Comparison of ENCODE assay signal across 31 cellular contexts in genomic region chr1:224157316-224157715, GRCh38.
"Had no signal": no experiment of that assay in that cellular context is flagged by ENCODE, and none has a peak within 500 bp of the region (broad histone marks: within the 10 kb centered on the region; RNA-seq: fewer than 3 reads in every experiment).

No MANE protein-coding gene starts in this region.

- H3K27ac ChIP-seq: brain microvascular endothelial cell, esophagus squamous epithelium, gastroesophageal sphincter, heart right ventricle had no signal

- DNase-seq: activated CD4-positive, alpha-beta memory T cell treated with anti-CD3 and anti-CD28 coated beads, Interleukin-2, amount 10 ng/mL, durations not matched to agents 7 days and 5 days; activated CD4-positive, alpha-beta T cell treated with anti-CD3 and anti-CD28 coated beads for 1 hour; activated CD4-positive, alpha-beta T cell treated with anti-CD3 and anti-CD28 coated beads for 4 hours; activated CD4-positive, alpha-beta T cell treated with anti-CD3 and anti-CD28 coated beads, Interleukin-2, amount 10 ng/mL, durations not matched to agents 7 days and 5 days; activated CD4-positive, alpha-beta T cell treated with anti-CD3 and anti-CD28 coated beads, Interleukin-2, amount 50 U/mL, for 4 hours; activated CD8-positive, alpha-beta memory T cell treated with anti-CD3 and anti-CD28 coated beads, Interleukin-2, amount 50 U/mL, for 48 hours; activated effector memory CD4-positive, alpha-beta T cell treated with Interleukin-2 at 50 U/mL for 16 hours; activated gamma-delta T cell treated with Interleukin-2 at 50 U/mL for 16 hours; activated naive CD4-positive, alpha-beta T cell treated with anti-CD3 and anti-CD28 coated beads, Interleukin-2, amount 50 U/mL, for 16 hours; activated naive CD4-positive, alpha-beta T cell treated with Interleukin-2 at 50 U/mL for 16 hours; activated T-cell treated with anti-CD3 and anti-CD28 coated beads for 4 hours; activated T-cell treated with anti-CD3 and anti-CD28 coated beads, Interleukin-2, amount 50 U/mL, for 24 hours; activated T-cell treated with anti-CD3 and anti-CD28 coated beads, Interleukin-2, amount 50 U/mL, for 72 hours; amniotic stem cell; anterior cingulate cortex; brain microvascular endothelial cell; caudate nucleus; cortex of kidney; dermis blood vessel endothelial cell; effector CD4-positive, alpha-beta T cell; effector memory CD8-positive, alpha-beta T cell; erythroblast; esophagus squamous epithelium; foreskin melanocyte; heart right ventricle; T-helper 2 cell had no signal

- H3K27me3 Mint-ChIP-seq: activated CD4-positive, alpha-beta memory T cell treated with anti-CD3 and anti-CD28 coated beads, Interleukin-2, amount 10 ng/mL, durations not matched to agents 7 days and 5 days; activated CD4-positive, alpha-beta T cell treated with anti-CD3 and anti-CD28 coated beads, Interleukin-2, amount 10 ng/mL, durations not matched to agents 7 days and 5 days; activated naive CD8-positive, alpha-beta T cell; activated T-cell treated with anti-CD3 and anti-CD28 coated beads, Interleukin-2, amount 50 U/mL, for 24 hours; activated T-helper 17 cell treated with anti-CD3 and anti-CD28 coated beads, Interleukin-2, amount 50 U/mL, for 72 hours; effector memory CD8-positive, alpha-beta T cell had no signal

- H3K9me3 Mint-ChIP-seq: activated CD4-positive, alpha-beta memory T cell treated with anti-CD3 and anti-CD28 coated beads, Interleukin-2, amount 10 ng/mL, durations not matched to agents 7 days and 5 days; activated CD4-positive, alpha-beta T cell treated with anti-CD3 and anti-CD28 coated beads, Interleukin-2, amount 10 ng/mL, durations not matched to agents 7 days and 5 days; activated T-cell treated with anti-CD3 and anti-CD28 coated beads, Interleukin-2, amount 50 U/mL, for 24 hours; activated T-cell treated with anti-CD3 and anti-CD28 coated beads, Interleukin-2, amount 50 U/mL, for 72 hours; activated T-helper 17 cell treated with anti-CD3 and anti-CD28 coated beads, Interleukin-2, amount 50 U/mL, for 72 hours; effector memory CD8-positive, alpha-beta T cell had no signal

- H3K9me3 ChIP-seq: esophagus squamous epithelium, gastroesophageal sphincter, heart right ventricle had no signal

- H3K27ac Mint-ChIP-seq: activated CD4-positive, alpha-beta memory T cell treated with anti-CD3 and anti-CD28 coated beads, Interleukin-2, amount 10 ng/mL, durations not matched to agents 7 days and 5 days; activated CD4-positive, alpha-beta T cell treated with anti-CD3 and anti-CD28 coated beads, Interleukin-2, amount 10 ng/mL, durations not matched to agents 7 days and 5 days; activated naive CD8-positive, alpha-beta T cell; activated T-cell treated with anti-CD3 and anti-CD28 coated beads, Interleukin-2, amount 50 U/mL, for 24 hours; activated T-helper 17 cell treated with anti-CD3 and anti-CD28 coated beads, Interleukin-2, amount 50 U/mL, for 72 hours; effector memory CD8-positive, alpha-beta T cell had no signal

- H3K4me3 ChIP-seq: esophagus squamous epithelium, gastroesophageal sphincter, heart right ventricle had no signal

- ATAC-seq: activated T-cell treated with anti-CD3 and anti-CD28 coated beads, Interleukin-2, amount 50 U/mL, for 72 hours; activated T-helper 17 cell treated with anti-CD3 and anti-CD28 coated beads, Interleukin-2, amount 50 U/mL, for 72 hours; effector memory CD8-positive, alpha-beta T cell; gastroesophageal sphincter; heart right ventricle had no signal

- H3K4me1 Mint-ChIP-seq: activated CD4-positive, alpha-beta memory T cell treated with anti-CD3 and anti-CD28 coated beads, Interleukin-2, amount 10 ng/mL, durations not matched to agents 7 days and 5 days; activated T-helper 17 cell treated with anti-CD3 and anti-CD28 coated beads, Interleukin-2, amount 50 U/mL, for 72 hours had no signal

- H3K4me3 Mint-ChIP-seq: activated CD4-positive, alpha-beta memory T cell treated with anti-CD3 and anti-CD28 coated beads, Interleukin-2, amount 10 ng/mL, durations not matched to agents 7 days and 5 days; activated CD4-positive, alpha-beta T cell treated with anti-CD3 and anti-CD28 coated beads, Interleukin-2, amount 10 ng/mL, durations not matched to agents 7 days and 5 days; activated naive CD8-positive, alpha-beta T cell; activated T-cell treated with anti-CD3 and anti-CD28 coated beads, Interleukin-2, amount 50 U/mL, for 24 hours; activated T-cell treated with anti-CD3 and anti-CD28 coated beads, Interleukin-2, amount 50 U/mL, for 72 hours; activated T-helper 17 cell treated with anti-CD3 and anti-CD28 coated beads, Interleukin-2, amount 50 U/mL, for 72 hours; effector memory CD8-positive, alpha-beta T cell had no signal

- H3K27me3 ChIP-seq: brain microvascular endothelial cell, esophagus squamous epithelium, gastroesophageal sphincter, heart right ventricle had no signal

- FAIRE-seq: astrocyte, colon had no signal

- H3K4me1 ChIP-seq: esophagus squamous epithelium, gastroesophageal sphincter, heart right ventricle had no signal
